Comparison of ENCODE assay signal across 1 cellular context in genomic region chr6:27545271-27546046, GRCh38.
TF ChIP-seq lines count a peak whose summit lies in the region.

No MANE protein-coding gene starts in this region.

TF ChIP-seq in K562, 482 proteins besides CTCF, POLR2A, EP300 and RAD21 (continued from another document and continues in another):
- peak; percentile 94 for TF ChIP-seq ETS1 (conservative IDR thresholded peaks at IDR 0.05; ENCODE audit: control insufficient read depth, low read depth, low read length)
- peak; percentile 99 for TF ChIP-seq HMBOX1 (IDR thresholded peaks at IDR 0.05)
- TF ChIP-seq ETV6 (IDR thresholded peaks at IDR 0.05; ENCODE audit: borderline replicate concordance in 1 of 2, low read depth in 2 of 2, low read length in 1 of 2), result 0 out of 4 replicates have a peak, but pooled peaks of 1 of the 2 experiments have one; percentile 35
- 0 out of 2 replicates have a peak, but pooled peaks have one; percentile 66 for TF ChIP-seq ETV6 (CRISPR knock-in tag; IDR thresholded peaks at IDR 0.05; ENCODE audit: borderline replicate concordance)
- TF ChIP-seq ZNF23 (CRISPR knock-in tag; IDR thresholded peaks at IDR 0.05), result no peak
- no peak for TF ChIP-seq ZNF785 (CRISPR knock-in tag; IDR thresholded peaks at IDR 0.05)
- TF ChIP-seq ZNF778 (CRISPR knock-in tag; IDR thresholded peaks at IDR 0.05), result no peak
- no peak for TF ChIP-seq COPS2 (conservative IDR thresholded peaks at IDR 0.05)
- TF ChIP-seq TEAD1 (CRISPR knock-in tag; IDR thresholded peaks at IDR 0.05), result peak; percentile 7 to 84; a peak in 2 of 4 replicates
- no peak for TF ChIP-seq TCF7L2 (IDR thresholded peaks at IDR 0.05; ENCODE audit: low read depth, low read length)
- TF ChIP-seq RBM17 (IDR thresholded peaks at IDR 0.05; ENCODE audit: borderline replicate concordance, low read depth, low read length), result no peak
- peak; percentile 68; the same call in 1 of the 2 replicates for TF ChIP-seq XRCC5 (IDR thresholded peaks at IDR 0.05; ENCODE audit: low read depth, low read length)
- no peak for TF ChIP-seq DLX4 (CRISPR knock-in tag; IDR thresholded peaks at IDR 0.05)
- TF ChIP-seq ZNF780A (CRISPR knock-in tag; IDR thresholded peaks at IDR 0.05), result no peak
- TF ChIP-seq HDAC2 (IDR thresholded peaks at IDR 0.05), result peak; percentile 63; the same call in 1 of the 2 replicates
- no peak; the same call in 1 of the 2 replicates for TF ChIP-seq ZNF263 (CRISPR knock-in tag; IDR thresholded peaks at IDR 0.05; ENCODE audit: borderline replicate concordance)
- peak; percentile 67; the same call in 1 of the 2 replicates for TF ChIP-seq ZBTB12 (CRISPR knock-in tag; IDR thresholded peaks at IDR 0.05)
- no peak for TF ChIP-seq CHCHD3 (CRISPR knock-in tag; IDR thresholded peaks at IDR 0.05)
- TF ChIP-seq ZKSCAN8 (CRISPR knock-in tag; IDR thresholded peaks at IDR 0.05), result 0 out of 2 replicates have a peak, but pooled peaks have one; percentile 50
- peak; percentile 63; the same call in 1 of the 2 replicates for TF ChIP-seq TARDBP (IDR thresholded peaks at IDR 0.05)
- no peak for TF ChIP-seq ILF3 (IDR thresholded peaks at IDR 0.05; ENCODE audit: borderline replicate concordance)
- peak; percentile 82; the same call in 1 of the 2 replicates for TF ChIP-seq MTA1 (IDR thresholded peaks at IDR 0.05; ENCODE audit: borderline replicate concordance)
- no peak for TF ChIP-seq ZFPM2 (CRISPR knock-in tag; IDR thresholded peaks at IDR 0.05)
- no peak for TF ChIP-seq E2F5 (CRISPR knock-in tag; IDR thresholded peaks at IDR 0.05)
- TF ChIP-seq ZBTB26 (CRISPR knock-in tag; IDR thresholded peaks at IDR 0.05), result 0 out of 2 replicates have a peak, but pooled peaks have one; percentile 36
- no peak for TF ChIP-seq STAG1 (CRISPR knock-in tag; IDR thresholded peaks at IDR 0.05; ENCODE audit: borderline replicate concordance)
- no peak for TF ChIP-seq ZNF696 (CRISPR knock-in tag; conservative IDR thresholded peaks at IDR 0.05)
- TF ChIP-seq GABPB2 (CRISPR knock-in tag; conservative IDR thresholded peaks at IDR 0.05), result no peak
- no peak for TF ChIP-seq HOMEZ (CRISPR knock-in tag; IDR thresholded peaks at IDR 0.05)
- TF ChIP-seq ELK3 (CRISPR knock-in tag; IDR thresholded peaks at IDR 0.05), result no peak
- no peak for TF ChIP-seq ZBTB49 (CRISPR knock-in tag; IDR thresholded peaks at IDR 0.05; ENCODE audit: borderline replicate concordance)
- peak; percentile 21; the same call in 1 of the 2 replicates for TF ChIP-seq ARID1B (IDR thresholded peaks at IDR 0.05)
- TF ChIP-seq ZNF239 (CRISPR knock-in tag; IDR thresholded peaks at IDR 0.05), result no peak
- no peak for TF ChIP-seq ZNF586 (CRISPR knock-in tag; conservative IDR thresholded peaks at IDR 0.05)
- no peak for TF ChIP-seq ZNF253 (CRISPR knock-in tag; conservative IDR thresholded peaks at IDR 0.05)
- TF ChIP-seq UBTF (IDR thresholded peaks at IDR 0.05; ENCODE audit: borderline replicate concordance in 1 of 2, low read depth in 2 of 2, low read length in 2 of 2), result peak; percentile 69 to 72; a peak in 2 of 4 replicates
- no peak; the same call in 1 of the 2 replicates for TF ChIP-seq HCFC1 (IDR thresholded peaks at IDR 0.05; ENCODE audit: low read depth, low read length)
- TF ChIP-seq ARID3B (CRISPR knock-in tag; IDR thresholded peaks at IDR 0.05; ENCODE audit: borderline replicate concordance), result no peak
- no peak for TF ChIP-seq ZBED1 (IDR thresholded peaks at IDR 0.05)
- no peak; the same call in 1 of the 2 replicates for TF ChIP-seq NR2F6 (CRISPR knock-in tag; IDR thresholded peaks at IDR 0.05)
- TF ChIP-seq DIDO1 (tag; IDR thresholded peaks at IDR 0.05; ENCODE audit: low read depth), result no peak
- TF ChIP-seq RAD51 (IDR thresholded peaks at IDR 0.05; ENCODE audit: borderline replicate concordance, low read depth), result no peak
- no peak for TF ChIP-seq U2AF1 (optimal IDR thresholded peaks at IDR 0.05; ENCODE audit: low read depth, low read length)
- no peak for TF ChIP-seq SRSF9 (IDR thresholded peaks at IDR 0.05; ENCODE audit: borderline replicate concordance, low read depth, low read length)
- no peak for TF ChIP-seq MCM3 (IDR thresholded peaks at IDR 0.05)
- peak; percentile 41; the same call in 1 of the 2 replicates for TF ChIP-seq SMARCA5 (IDR thresholded peaks at IDR 0.05)
- no peak for TF ChIP-seq ZNF655 (CRISPR knock-in tag; IDR thresholded peaks at IDR 0.05)
- TF ChIP-seq WHSC1 (IDR thresholded peaks at IDR 0.05; ENCODE audit: low read length), result no peak
- no peak for TF ChIP-seq CCNT2 (IDR thresholded peaks at IDR 0.05; ENCODE audit: borderline replicate concordance, extremely low read depth, insufficient read length, low read depth, low read length)
- no peak for TF ChIP-seq SP2 (IDR thresholded peaks at IDR 0.05; ENCODE audit: extremely low read depth, low read depth, low read length, poor library complexity, severe bottlenecking)
- no peak; the same call in 1 of the 2 replicates for TF ChIP-seq BACH1 (tag; IDR thresholded peaks at IDR 0.05)
- no peak for TF ChIP-seq SMARCE1 (IDR thresholded peaks at IDR 0.05)
